Comparison of ENCODE assay signal across 10 cellular contexts in the genomic region with DNA sequence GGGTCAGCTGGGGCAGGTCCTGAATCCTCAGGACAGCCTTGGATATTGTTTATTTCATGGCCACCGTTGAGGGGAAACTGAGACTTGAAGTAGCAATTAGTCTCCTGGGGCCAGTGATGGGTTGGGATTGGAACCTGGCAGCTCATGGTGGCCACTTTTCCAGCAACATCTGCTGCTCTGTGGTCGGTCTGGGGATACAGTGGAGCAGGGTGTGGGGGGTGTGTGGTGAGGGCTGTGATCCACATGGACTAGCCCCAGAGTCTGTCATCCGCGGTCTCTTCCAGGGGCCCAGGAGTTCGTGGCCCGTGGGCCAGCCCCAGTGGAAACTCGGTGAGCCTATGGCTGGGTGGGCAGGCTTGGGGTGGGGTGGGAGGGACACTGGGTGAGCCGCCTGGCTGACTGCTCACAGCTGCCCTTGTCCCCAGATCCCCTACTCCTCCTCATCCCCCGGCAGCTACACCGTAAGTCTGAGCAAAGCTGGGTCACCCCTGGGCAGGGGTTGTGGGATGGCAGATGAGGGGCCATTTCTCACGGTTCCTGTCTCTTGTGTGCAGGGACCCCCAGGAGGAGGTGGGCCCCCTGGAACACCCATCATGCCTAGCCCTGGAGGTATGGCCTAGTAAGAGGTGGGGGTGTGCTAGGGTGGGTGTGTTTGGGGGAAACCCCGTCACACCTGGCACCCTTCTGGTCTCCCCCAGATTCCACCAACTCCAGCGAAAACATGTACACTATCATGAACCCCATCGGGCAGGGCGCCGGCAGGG. TPM values are rescaled to one million over a fixed set of nuclear protein-coding genes. Genes with fewer than 3 reads are reported as not detected.
DNase-seq lines count a peak whose midpoint lies in the region; ATAC-seq and TF ChIP-seq lines count a peak whose summit lies in the region.
"Had no signal": no experiment of that assay in that cellular context is flagged by ENCODE, and none has a peak within 500 bp of the region (broad histone marks: within the 10 kb centered on the region; RNA-seq: fewer than 3 reads in every experiment).

No MANE protein-coding gene starts in this region.

- DNase-seq in dorsolateral prefrontal cortex (no peak), neuronal stem cell (ENCODE audit: low spot score) (no peak)
- DNase-seq in stimulated activated CD4-positive, alpha-beta T cell treated with anti-CD3 and anti-CD28 coated beads, Interleukin-2, amount 100 ng/mL, for 24 hours = no peak
- DNase-seq: EL, NCI-H2029 had no signal

- peak overlapping the region; percentile 38 for H4K91ac ChIP-seq in neuronal stem cell (ENCODE audit: low read depth, low read length, poor library complexity)

- peak overlapping the region; percentile 80 for H3K23ac ChIP-seq in neuronal stem cell (ENCODE audit: low read depth, low read length, poor library complexity)

- peak overlapping the region; percentile 77 for H2BK5ac ChIP-seq in neuronal stem cell (ENCODE audit: low read length)

- H3K4me2 ChIP-seq in BLaER1 treated with 17β-estradiol and CSF1 and Interleukin-3, amounts not matched to agents 10 nM and 100 nM = peak overlapping the region; percentile 90 to 97 (median 95)
- H3K4me2 ChIP-seq in Loucy (ENCODE audit: low read depth, low read length, poor library complexity, severe bottlenecking) (no peak overlapping the region), neuronal stem cell (ENCODE audit: insufficient read depth, low read length, poor library complexity, severe bottlenecking) (no peak overlapping the region)

- peak overlapping the region; percentile 100 for H2AK5ac ChIP-seq in neuronal stem cell (ENCODE audit: low read depth, low read length)

- H4K8ac ChIP-seq in neuronal stem cell (ENCODE audit: low read depth, low read length) = no peak overlapping the region

- peak overlapping the region; percentile 98 for H2BK120ac ChIP-seq in neuronal stem cell (ENCODE audit: low read depth, low read length)

- peaks cover 11% of the 10 kb centered on the region for H3K79me1 ChIP-seq in neuronal stem cell (ENCODE audit: low read depth, low read length)

- peak overlapping the region; percentile 74 to 85 (median 82); a peak in 21 of 22 replicates for H3K9ac ChIP-seq in BLaER1 treated with 17β-estradiol and CSF1 and Interleukin-3, amounts not matched to agents 10 nM and 100 nM
- H3K9ac ChIP-seq in Loucy (ENCODE audit: low read depth, low read length, poor library complexity, severe bottlenecking) (peak overlapping the region; percentile 46), neuronal stem cell (ENCODE audit: low read depth, low read length, poor library complexity) (peak overlapping the region; percentile 99)

- H3K14ac ChIP-seq in neuronal stem cell (ENCODE audit: low read length) = peak overlapping the region; percentile 63

- peak overlapping the region; percentile 47 to 77 (median 65); a peak in 19 of 20 replicates for H3K4me3 ChIP-seq in BLaER1 treated with 17β-estradiol and CSF1 and Interleukin-3, amounts not matched to agents 10 nM and 100 nM
- peak overlapping the region; percentile 52 for H3K4me3 ChIP-seq in Loucy (ENCODE audit: low read length, poor library complexity, severe bottlenecking)
- H3K4me3 ChIP-seq in dorsolateral prefrontal cortex = peak overlapping the region in 53 of 59 donors; percentile 22 to 69 (median 54)
- no peak overlapping the region for H3K4me3 ChIP-seq in neuronal stem cell (ENCODE audit: low read length in 2 of 2)

- no peak overlapping the region for H3K4ac ChIP-seq in neuronal stem cell (ENCODE audit: low read length)

- H3K4me1 ChIP-seq in BLaER1 treated with 17β-estradiol and CSF1 and Interleukin-3, amounts not matched to agents 10 nM and 100 nM = peaks cover 83 to 89% (median 86%) of the 10 kb centered on the region in 10 experiments
- H3K4me1 ChIP-seq in Loucy (ENCODE audit: insufficient read depth, low read length, poor library complexity, severe bottlenecking) (peaks cover 25% of the 10 kb centered on the region), neuronal stem cell (ENCODE audit: control insufficient read depth in 2 of 2, insufficient read depth in 1 of 2, low read depth in 1 of 2, low read length in 2 of 2) (peaks cover 40 to 54% of the 10 kb centered on the region in 2 donors)

- H3F3A ChIP-seq in Loucy (ENCODE audit: low read depth) = no peaks in the 10 kb centered on the region

- ATAC-seq in GM19324 (IDR thresholded peaks at IDR 0.05; ENCODE audit: low FRiP score, unreplicated experiment) = no peak
- no peak for ATAC-seq in HG02970 (IDR thresholded peaks at IDR 0.05; ENCODE audit: low FRiP score, unreplicated experiment)
- ATAC-seq in GM18867 (IDR thresholded peaks at IDR 0.05; ENCODE audit: unreplicated experiment) = no peak

- H3K79me2 ChIP-seq in Loucy (ENCODE audit: insufficient read depth, low read length) = peaks cover 6% of the 10 kb centered on the region; the same call in 1 of the 2 replicates

- peak overlapping the region; percentile 32 for H2BK15ac ChIP-seq in neuronal stem cell (ENCODE audit: low read length)

- peaks cover 0 to 46% (median 19%) of the 10 kb centered on the region in 11 experiments; a peak in 17 of 22 replicates for H3K36me3 ChIP-seq in BLaER1 treated with 17β-estradiol and CSF1 and Interleukin-3, amounts not matched to agents 10 nM and 100 nM
- H3K36me3 ChIP-seq in Loucy (ENCODE audit: insufficient read depth, low read length) (no peaks in the 10 kb centered on the region), neuronal stem cell (replicated peaks in 1 of 2; ENCODE audit: control insufficient read depth in 2 of 2, insufficient read depth in 2 of 2, low read length in 2 of 2) (peaks cover 19 to 55% of the 10 kb centered on the region in 2 donors)

- intact Hi-C loops in dorsolateral prefrontal cortex (cut with DNase I) = no loop called here

- no peaks in the 10 kb centered on the region for H3K9me3 ChIP-seq in BLaER1 treated with 17β-estradiol and CSF1 and Interleukin-3, amounts not matched to agents 10 nM and 100 nM (replicated peaks in 1 of 11)
- H3K9me3 ChIP-seq in Loucy (ENCODE audit: insufficient read depth, low read depth, low read length) (no peaks in the 10 kb centered on the region), neuronal stem cell (replicated peaks in 1 of 2; ENCODE audit: control insufficient read depth in 2 of 2, insufficient read depth in 1 of 2, low read depth in 1 of 2, low read length in 2 of 2) (no peaks in the 10 kb centered on the region)

- H4K20me1 ChIP-seq in BLaER1 treated with 17β-estradiol and CSF1 and Interleukin-3, amounts not matched to agents 10 nM and 100 nM = peaks cover 19 to 65% (median 34%) of the 10 kb centered on the region in 11 experiments; a peak in 21 of 22 replicates
- H4K20me1 ChIP-seq in Loucy (ENCODE audit: insufficient read depth, low read length, poor library complexity, severe bottlenecking) = peaks cover 10% of the 10 kb centered on the region

- H3K27me3 ChIP-seq in BLaER1 treated with 17β-estradiol and CSF1 and Interleukin-3, amounts not matched to agents 10 nM and 100 nM = no peaks in the 10 kb centered on the region
- H3K27me3 ChIP-seq in Loucy (ENCODE audit: insufficient read depth, low read length, poor library complexity, severe bottlenecking) (no peaks in the 10 kb centered on the region), dorsolateral prefrontal cortex (peaks cover 0 to 3% (median 0%) of the 10 kb centered on the region in 45 donors), neuronal stem cell (ENCODE audit: control insufficient read depth in 3 of 3, insufficient read depth in 3 of 3, low read depth in 1 of 3, low read length in 3 of 3) (no peaks in the 10 kb centered on the region)

- WGBS in neuronal stem cell (ENCODE audit: extremely low coverage in 2 of 2, insufficient read length in 2 of 2, insufficient replicate concordance in 1 of 2), 2 donors = no CpG with 5 or more reads among the region's 16 CpGs

- TF ChIP-seq CTCF in Loucy (conservative IDR thresholded peaks at IDR 0.05; ENCODE audit: low read length) = no peak
- TF ChIP-seq CTCF in dorsolateral prefrontal cortex (IDR thresholded peaks at IDR 0.05 in 54 of 56, conservative IDR thresholded peaks at IDR 0.05 in 2 of 56; ENCODE audit: low read depth in 1 of 56, partially characterized antibody in 56 of 56) = no peak

- H3K18ac ChIP-seq in neuronal stem cell (ENCODE audit: low read length) = peak overlapping the region; percentile 87

- no peaks in the 10 kb centered on the region for H3K9me2 ChIP-seq in Loucy (replicated peaks; ENCODE audit: low read depth, low read length)

- no peak overlapping the region for H2AFZ ChIP-seq in Loucy (ENCODE audit: low read length)
- no peak overlapping the region for H2AFZ ChIP-seq in neuronal stem cell (ENCODE audit: low read length)

- peak overlapping the region in 10 of 11 experiments; percentile 70 to 93 (median 88); a peak in 19 of 22 replicates for H3K27ac ChIP-seq in BLaER1 treated with 17β-estradiol and CSF1 and Interleukin-3, amounts not matched to agents 10 nM and 100 nM
- H3K27ac ChIP-seq in dorsolateral prefrontal cortex (peak overlapping the region in 38 of 59 donors; percentile 24 to 86 (median 64)), neuronal stem cell (replicated peaks; ENCODE audit: low read length) (no peak overlapping the region)

- H2BK12ac ChIP-seq in neuronal stem cell (ENCODE audit: low read length) = peak overlapping the region; percentile 97

RNA-seq across cellular contexts. Expression of gene ISYNA1, which starts 5.5 kb away (rescaled TPM):
- 100 to 1,000 TPM in 1 of 120 experiments, 10 to 100 TPM in 118, 1 to 10 TPM in 1; 7.4 to 118 (median 26.3) TPM for total RNA-seq in dorsolateral prefrontal cortex
- polyA plus RNA-seq in neuronal stem cell (2013, experiment 1 of 2) = 318 TPM
- polyA plus RNA-seq in neuronal stem cell (2013, experiment 2 of 2) = 304 TPM

RNA-seq across cellular contexts. Expression of gene SSBP4, which starts 13.3 kb away (rescaled TPM):
- total RNA-seq in dorsolateral prefrontal cortex = 100 to 1,000 TPM in 39 of 120 experiments, 10 to 100 TPM in 81; 42.5 to 168 (median 93.8) TPM
- polyA plus RNA-seq in neuronal stem cell (2013, experiment 1 of 2) = 66.8 TPM
- polyA plus RNA-seq in neuronal stem cell (2013, experiment 2 of 2) = 64.3 TPM

RNA-seq across cellular contexts. Expression of gene LRRC25, which starts 35.0 kb away (rescaled TPM):
- 10 to 100 TPM in 1 of 120 experiments, 1 to 10 TPM in 99, under 1 TPM in 19, not detected in 1; 0.44 to 11.8 (median 1.8) TPM for total RNA-seq in dorsolateral prefrontal cortex
- polyA plus RNA-seq in neuronal stem cell (2013, experiment 1 of 2) = 0.18 TPM
- polyA plus RNA-seq in neuronal stem cell (2013, experiment 2 of 2) = 0.10 TPM

RNA-seq across cellular contexts. Expression of gene GDF15, which starts 46.5 kb away (rescaled TPM):
- 1 to 10 TPM in 56 of 120 experiments, under 1 TPM in 35, not detected in 29; 0.43 to 7.1 (median 1.2) TPM for total RNA-seq in dorsolateral prefrontal cortex
- 5.3 TPM for polyA plus RNA-seq in neuronal stem cell (2013, experiment 1 of 2)
- polyA plus RNA-seq in neuronal stem cell (2013, experiment 2 of 2) = 5.1 TPM

Comparison
In these comparisons a context has a peak if more than half of its experiments do, and no peak if none do; other contexts are left out.
1. H3K4me2 ChIP-seq: peak in BLaER1 treated with 17β-estradiol and CSF1 and Interleukin-3, amounts not matched to agents 10 nM and 100 nM (11 of 11); none in Loucy (single experiment) and neuronal stem cell (single experiment).
2. H3K4me3 ChIP-seq: peak in BLaER1 treated with 17β-estradiol and CSF1 and Interleukin-3, amounts not matched to agents 10 nM and 100 nM (10 of 10), Loucy (single experiment) and dorsolateral prefrontal cortex (53 of 59); none in neuronal stem cell (0 of 2).
3. H3K9ac ChIP-seq: peak in every context shown above with its lines; median percentile 99 in neuronal stem cell; 82 in BLaER1 treated with 17β-estradiol and CSF1 and Interleukin-3, amounts not matched to agents 10 nM and 100 nM; 46 in Loucy.